8 cellular contexts compared by ENCODE assay signal in the genomic region with DNA sequence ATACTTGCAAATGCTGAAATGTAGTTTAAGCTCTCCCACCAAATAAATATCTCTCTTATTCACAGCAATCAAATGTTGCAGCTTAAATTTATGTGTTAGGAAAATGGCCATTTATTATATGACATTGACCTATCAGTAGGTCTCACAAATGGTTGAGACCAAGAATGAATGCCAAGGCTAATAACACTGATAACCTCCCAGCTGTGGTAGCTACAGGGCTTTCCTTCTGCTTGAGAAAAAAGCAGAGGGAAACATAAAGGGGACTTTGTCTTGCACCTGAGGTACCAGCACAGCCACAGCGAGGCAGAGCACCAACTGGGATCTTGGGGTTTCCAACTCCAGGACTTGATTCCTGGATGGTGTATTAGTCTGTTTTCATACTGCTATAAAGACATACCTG.
"Had no signal": no experiment of that assay in that cellular context is flagged by ENCODE, and none has a peak within 500 bp of the region (broad histone marks: within the 10 kb centered on the region; RNA-seq: fewer than 3 reads in every experiment).

No MANE protein-coding gene starts in this region.

- H3K4me3 ChIP-seq: GM12878 had no signal

- FAIRE-seq: G401.6, GM12878, GM12891, GM12892, GM18507, GM19239 had no signal

- DNase-seq: GDM1, GF-D8 had no signal

- ATAC-seq: GM12878 had no signal
